In the genomic region with DNA sequence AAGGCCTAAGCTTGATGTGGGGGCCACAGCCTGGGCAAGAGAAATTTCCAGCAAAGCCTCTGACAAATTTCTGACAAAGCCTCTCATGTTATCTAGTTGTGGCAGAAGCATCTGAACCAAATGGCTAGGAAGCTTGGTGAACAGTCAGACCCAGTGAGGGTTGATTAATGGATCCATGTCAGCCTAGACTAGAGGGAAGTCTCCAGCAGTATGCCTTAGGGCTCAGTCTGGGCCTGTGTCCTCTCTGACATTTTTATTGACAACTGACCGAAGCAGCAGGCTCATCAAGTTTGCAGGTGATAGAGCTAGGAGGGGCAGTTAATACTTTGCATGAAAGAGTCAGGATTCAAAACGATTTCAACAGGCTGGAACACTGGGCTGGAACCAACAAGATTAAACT, we compare ENCODE assay signal across 26 cellular contexts.
"Had no signal": no experiment of that assay in that cellular context is flagged by ENCODE, and none has a peak within 500 bp of the region (broad histone marks: within the 10 kb centered on the region; RNA-seq: fewer than 3 reads in every experiment).

No MANE protein-coding gene starts in this region.

- DNase-seq: activated CD4-positive, alpha-beta T cell treated with anti-CD3 and anti-CD28 coated beads for 48 hours; activated CD4-positive, alpha-beta T cell treated with anti-CD3 and anti-CD28 coated beads, Interleukin-2, amount 50 U/mL, for 4 hours; activated CD4-positive, CD25-positive, alpha-beta regulatory T cell treated with anti-CD3 and anti-CD28 coated beads, Interleukin-2, amount 50 U/mL, for 72 hours; activated CD8-positive, alpha-beta memory T cell treated with anti-CD3 and anti-CD28 coated beads, Interleukin-2, amount 50 U/mL, for 48 hours; activated CD8-positive, alpha-beta T cell treated with anti-CD3 and anti-CD28 coated beads, Interleukin-2, amount 10 ng/mL, durations not matched to agents 7 days and 5 days; activated effector memory CD4-positive, alpha-beta T cell treated with anti-CD3 and anti-CD28 coated beads, Interleukin-2, amount 50 U/mL, for 16 hours; activated naive CD4-positive, alpha-beta T cell treated with Interleukin-2 at 50 U/mL for 16 hours; activated naive CD8-positive, alpha-beta T cell treated with anti-CD3 and anti-CD28 coated beads for 36 hours; activated T-cell treated with anti-CD3 and anti-CD28 coated beads, Interleukin-2, amount 50 U/mL, for 1 hour; brain microvascular endothelial cell; cerebellar nuclear complex; Karpas-422; MM.1S; NCI-H1105; NCI-H1436 treated with DMSO at 0.1 percent for 48 hours; NCI-H187; NCI-H2081 treated with DMSO at 0.1 percent for 48 hours; NCI-H446 treated with DMSO at 0.1 percent for 48 hours; NCI-H524 treated with DMSO at 0.1 percent for 48 hours; NCI-H82; PC-3; SIG-M5; T-helper 17 cell; T-helper 9 cell had no signal

- H3K27ac Mint-ChIP-seq: activated CD8-positive, alpha-beta T cell treated with anti-CD3 and anti-CD28 coated beads, Interleukin-2, amount 10 ng/mL, durations not matched to agents 7 days and 5 days; activated naive CD8-positive, alpha-beta T cell treated with anti-CD3 and anti-CD28 coated beads for 36 hours; activated T-helper 1 cell treated with anti-CD3 and anti-CD28 coated beads, Interleukin-12 subunit alpha, Interleukin-12 subunit beta, Interleukin-2, Interleukin-4 antibody, amounts not matched to agents 30 ng/mL and 10 ng/mL and 1 ng/mL, durations not matched to agents 14 hours and 24 hours and 36 hours; T-helper 17 cell; WTC11 had no signal

- H3K27ac ChIP-seq: brain microvascular endothelial cell had no signal

- ATAC-seq: activated CD8-positive, alpha-beta T cell treated with anti-CD3 and anti-CD28 coated beads, Interleukin-2, amount 10 ng/mL, durations not matched to agents 7 days and 5 days; PC-3; T-helper 17 cell had no signal

- H3K9me3 Mint-ChIP-seq: activated naive CD8-positive, alpha-beta T cell treated with anti-CD3 and anti-CD28 coated beads for 36 hours; activated T-helper 1 cell treated with anti-CD3 and anti-CD28 coated beads, Interleukin-12 subunit alpha, Interleukin-12 subunit beta, Interleukin-2, Interleukin-4 antibody, amounts not matched to agents 30 ng/mL and 10 ng/mL and 1 ng/mL, durations not matched to agents 14 hours and 24 hours and 36 hours; WTC11 had no signal

- H3K4me3 Mint-ChIP-seq: activated CD8-positive, alpha-beta T cell treated with anti-CD3 and anti-CD28 coated beads, Interleukin-2, amount 10 ng/mL, durations not matched to agents 7 days and 5 days; activated naive CD8-positive, alpha-beta T cell treated with anti-CD3 and anti-CD28 coated beads for 36 hours; activated T-helper 1 cell treated with anti-CD3 and anti-CD28 coated beads, Interleukin-12 subunit alpha, Interleukin-12 subunit beta, Interleukin-2, Interleukin-4 antibody, amounts not matched to agents 30 ng/mL and 10 ng/mL and 1 ng/mL, durations not matched to agents 14 hours and 24 hours and 36 hours; WTC11 had no signal
